ENCODE assay signal across 8 cellular contexts in genomic region chr7:47979145-47979831, GRCh38. TPM values are rescaled to one million over a fixed set of nuclear protein-coding genes. Genes with fewer than 3 reads are reported as not detected.
DNase-seq lines count a peak whose midpoint lies in the region; ATAC-seq, FAIRE-seq and TF ChIP-seq lines count a peak whose summit lies in the region.

TSS of gene HUS1 (minus strand) at chr7:47979615. CDS start at chr7:47979519, 96 bp downstream.

- 2% methylated on average over 43 of the region's 62 CpGs; no CpG with 5 or more reads in 1 of the 2 experiments for WGBS in H1 (ENCODE audit: extremely low coverage in 1 of 2, insufficient coverage in 1 of 2, insufficient read length in 1 of 2, insufficient replicate concordance in 2 of 2, low coverage in 1 of 2, low lambda C conversion rate in 2 of 2, missing lambda C conversion rate in 1 of 2), 2 experiments

- no peak for FAIRE-seq in H1 (lab: Jason Lieb, UNC)

- no peak within 1 kb of the TSS for H2AK5ac ChIP-seq in H1 (ENCODE audit: low read depth, low read length)

- H2BK5ac ChIP-seq in H1 (ENCODE audit: low read depth, low read length), result peak within 1 kb of the TSS; percentile 98

- H3K56ac ChIP-seq in H1 (replicated peaks; ENCODE audit: insufficient read length, low read depth, low read length), result peak within 1 kb of the TSS; percentile 97

- no peak within 1 kb of the TSS for H3K14ac ChIP-seq in H1 (ENCODE audit: insufficient read length)

- H4K8ac ChIP-seq in H1 (ENCODE audit: extremely low read depth, insufficient read depth, low read length), result peak within 1 kb of the TSS; percentile 99; the same call in 1 of the 2 replicates

- DNase-seq in COR-L47 (lab: John Stamatoyannopoulos, UW), result peak; percentile 91
- DNase-seq in HT-29 (ENCODE audit: low spot score), result peak; percentile 92
- DNase-seq in NOMO-1 treated with DMSO at 0.1 percent for 48 hours (lab: John Stamatoyannopoulos, UW; ENCODE audit: unreplicated experiment), result peak; percentile 90
- DNase-seq in activated CD8-positive, alpha-beta memory T cell treated with anti-CD3 and anti-CD28 coated beads for 4 hours (ENCODE audit: low read depth in 2 of 2), result peak; percentile 81 to 82
- peak; percentile 92 to 98 for DNase-seq in H1 (ENCODE audit: low read depth in 1 of 2, low spot score in 2 of 2)
- peak; percentile 90 to 91 for DNase-seq in memory B cell (ENCODE audit: low spot score in 2 of 2)
- peak; percentile 80 for DNase-seq in stimulated activated CD8-positive, alpha-beta memory T cell treated with anti-CD3 and anti-CD28 coated beads, Interleukin-12 subunit alpha, Interleukin-12 subunit beta, amount 100 ng/mL, for 24 hours (ENCODE audit: extremely low read depth)

- H3K9me3 ChIP-seq in H1 (ENCODE audit: insufficient read depth in 2 of 2, low read depth in 1 of 2, low read length in 1 of 2), result no peaks in the 10 kb centered on the region

- POLR2A ChIA-PET in H1 (lab: Charles Lee; ENCODE audit: partially characterized antibody), result interaction anchor here (1.0 to 1.9 kb wide), 4 partner anchors 10 to 110 kb away, joined by 3 to 7 read pairs (median 6); partner anchors contain the start of gene UPP1

- 0 out of 3 replicates have a peak, but pooled peaks of 1 of the 2 experiments have one; percentile 50 for TF ChIP-seq EP300 in H1 (IDR thresholded peaks at IDR 0.05; ENCODE audit: borderline replicate concordance in 1 of 2, low read depth in 2 of 2, low read length in 2 of 2)

- ATAC-seq in GM21360 (IDR thresholded peaks at IDR 0.05; ENCODE audit: unreplicated experiment) (peak; percentile 99), memory B cell (ENCODE audit: low read depth) (peak; percentile 98)

- H3K27me3 ChIP-seq in H1 (replicated peaks in 1 of 4; ENCODE audit: control insufficient read depth in 3 of 4, extremely low read depth in 1 of 4, insufficient read depth in 3 of 4, low read length in 3 of 4), result no peaks in the 10 kb centered on the region

- H3K23me2 ChIP-seq in H1 (ENCODE audit: low read depth, low read length), result peaks cover 4% of the 10 kb centered on the region; the same call in 1 of the 2 replicates

- H3K36me3 ChIP-seq in H1 (ENCODE audit: control insufficient read depth in 2 of 4, insufficient read depth in 4 of 4, low read length in 3 of 4), result peaks cover 10 to 42% (median 27%) of the 10 kb centered on the region in 4 experiments; a peak in 7 of 8 replicates

- H3K4me3 ChIP-seq in H1 (ENCODE audit: extremely low read depth in 1 of 4, insufficient read depth in 2 of 4, low read depth in 3 of 4, low read length in 4 of 4), result peak within 1 kb of the TSS; percentile 79 to 80 (median 80)

- TF ChIP-seq POLR2A in H1 (IDR thresholded peaks at IDR 0.05; ENCODE audit: control extremely low read depth in 1 of 2, low read depth in 2 of 2, low read length in 2 of 2), result peak; percentile 84 to 97

- H4K5ac ChIP-seq in H1 (ENCODE audit: insufficient read length, low read depth, low read length), result peak within 1 kb of the TSS; percentile 99

- no peaks in the 10 kb centered on the region for H3K9me3 Mint-ChIP-seq in memory B cell

- H3K4me3 Mint-ChIP-seq in memory B cell, result peak within 1 kb of the TSS; percentile 94

- H3K18ac ChIP-seq in H1 (ENCODE audit: extremely low read depth, low read length), result peak within 1 kb of the TSS; percentile 98

- CTCF ChIA-PET in H1 (lab: Charles Lee; ENCODE audit: partially characterized antibody), result interaction anchor here (1.1 to 1.8 kb wide), 5 partner anchors 9 to 124 kb away, joined by 4 to 16 read pairs (median 5); no protein-coding TSS in a partner anchor

- peaks cover 18% of the 10 kb centered on the region for H3K4me1 Mint-ChIP-seq in memory B cell

- H3K27ac ChIP-seq in H1 (ENCODE audit: low read depth, low read length), result peak within 1 kb of the TSS; percentile 86; the same call in 1 of the 2 replicates

- no peak within 1 kb of the TSS for H2BK120ac ChIP-seq in H1 (replicated peaks; ENCODE audit: low read depth, low read length)

- H3K4me2 ChIP-seq in H1 (ENCODE audit: insufficient read depth in 1 of 2, low read depth in 2 of 2, low read length in 2 of 2), result peak within 1 kb of the TSS; percentile 71 to 83

- no peak within 1 kb of the TSS for H2BK15ac ChIP-seq in H1 (ENCODE audit: low read length)

- no peak within 1 kb of the TSS for H2BK20ac ChIP-seq in H1 (ENCODE audit: low read length)

- TF ChIP-seq CTCF in H1 (IDR thresholded peaks at IDR 0.05; ENCODE audit: control extremely low read depth in 1 of 3, insufficient read depth in 1 of 3, low read depth in 1 of 3, low read length in 3 of 3), result no peak

- peaks cover 0 to 2% of the 10 kb centered on the region in 2 experiments for H4K20me1 ChIP-seq in H1 (replicated peaks in 1 of 2; ENCODE audit: control insufficient read depth in 1 of 2, insufficient read depth in 2 of 2, low read length in 2 of 2)

- no peak within 1 kb of the TSS; the same call in 1 of the 2 replicates for H2BK12ac ChIP-seq in H1 (ENCODE audit: low read depth, low read length)

- peak within 1 kb of the TSS; percentile 88 for H4K91ac ChIP-seq in H1 (replicated peaks; ENCODE audit: insufficient read length, low read length)

- peak within 1 kb of the TSS; percentile 99 for H3K27ac Mint-ChIP-seq in memory B cell

- H3K79me2 ChIP-seq in H1 (ENCODE audit: control insufficient read depth in 1 of 2, insufficient read depth in 2 of 2, low read length in 2 of 2), result peaks cover 5 to 13% of the 10 kb centered on the region in 2 experiments

- TF ChIP-seq RAD21 in H1 (IDR thresholded peaks at IDR 0.05 in 1 of 2, conservative IDR thresholded peaks at IDR 0.05 in 1 of 2; ENCODE audit: low read depth in 2 of 2, low read length in 2 of 2), result peak in 1 of 2 experiments; percentile 3; a peak in 1 of 4 replicates

- H3K23ac ChIP-seq in H1 (ENCODE audit: insufficient read length), result no peak within 1 kb of the TSS

- peaks cover 0 to 4% (median 3%) of the 10 kb centered on the region in 4 experiments; a peak in 3 of 7 replicates for H3K4me1 ChIP-seq in H1 (replicated peaks in 1 of 4; ENCODE audit: control insufficient read depth in 3 of 4, insufficient read depth in 4 of 4, low read length in 3 of 4)

- H3K79me1 ChIP-seq in H1 (ENCODE audit: low read depth, low read length), result no peaks in the 10 kb centered on the region; the same call in 1 of the 2 replicates

- H3K4ac ChIP-seq in H1 (replicated peaks; ENCODE audit: insufficient read length, low read depth, low read length), result no peak within 1 kb of the TSS

- peak within 1 kb of the TSS; percentile 88 to 92 (median 90) for H3K9ac ChIP-seq in H1 (replicated peaks in 1 of 4; ENCODE audit: extremely low read depth in 1 of 4, low read depth in 3 of 4, low read length in 3 of 4)

- H3K36me3 Mint-ChIP-seq in memory B cell, result peaks cover 21% of the 10 kb centered on the region

- peak within 1 kb of the TSS; percentile 60; the same call in 1 of the 2 replicates for H2AFZ ChIP-seq in H1 (ENCODE audit: low read length)

- no peaks in the 10 kb centered on the region for H3K27me3 Mint-ChIP-seq in memory B cell

TF ChIP-seq in H1, 55 proteins besides CTCF, POLR2A, EP300 and RAD21 (continues in another document):
- peak; percentile 52; the same call in 1 of the 2 replicates for TF ChIP-seq KDM5A (IDR thresholded peaks at IDR 0.05; ENCODE audit: low read length)
- TF ChIP-seq SIRT6 (IDR thresholded peaks at IDR 0.05; ENCODE audit: low read length), result no peak
- peak; percentile 83 for TF ChIP-seq CREB1 (IDR thresholded peaks at IDR 0.05)
- peak; percentile 84 for TF ChIP-seq YY1 (IDR thresholded peaks at IDR 0.05; ENCODE audit: low read depth, low read length)
- no peak for TF ChIP-seq TCF12 (IDR thresholded peaks at IDR 0.05; ENCODE audit: low read depth, low read length)
- peak; percentile 95 for TF ChIP-seq TAF7 (optimal IDR thresholded peaks at IDR 0.05; ENCODE audit: borderline replicate concordance, low read depth, low read length)
- TF ChIP-seq NRF1 (IDR thresholded peaks at IDR 0.05; ENCODE audit: low read depth, low read length), result 0 out of 2 replicates have a peak, but pooled peaks have one; percentile 5
- TF ChIP-seq SIX5 (IDR thresholded peaks at IDR 0.05; ENCODE audit: low read depth, low read length), result no peak
- peak; percentile 99 for TF ChIP-seq PHF8 (conservative IDR thresholded peaks at IDR 0.05; ENCODE audit: low read depth, low read length)
- TF ChIP-seq SP4 (IDR thresholded peaks at IDR 0.05; ENCODE audit: low read length), result peak; percentile 81
- no peak for TF ChIP-seq CHD1 (IDR thresholded peaks at IDR 0.05; ENCODE audit: low read depth, low read length)
- peak; percentile 72; the same call in 1 of the 2 replicates for TF ChIP-seq RXRA (IDR thresholded peaks at IDR 0.05; ENCODE audit: insufficient read depth, low read depth, low read length)
- TF ChIP-seq KDM1A (IDR thresholded peaks at IDR 0.05; ENCODE audit: borderline replicate concordance, low read length), result 0 out of 2 replicates have a peak, but pooled peaks have one; percentile 34
- peak; percentile 45; the same call in 1 of the 2 replicates for TF ChIP-seq GTF2F1 (IDR thresholded peaks at IDR 0.05; ENCODE audit: borderline replicate concordance, low read depth, low read length)
- no peak; the same call in 1 of the 2 replicates for TF ChIP-seq BRCA1 (IDR thresholded peaks at IDR 0.05; ENCODE audit: low read depth, low read length)
- TF ChIP-seq SP1 (IDR thresholded peaks at IDR 0.05; ENCODE audit: low read depth, low read length), result peak; percentile 87
- TF ChIP-seq, protein P1, sequence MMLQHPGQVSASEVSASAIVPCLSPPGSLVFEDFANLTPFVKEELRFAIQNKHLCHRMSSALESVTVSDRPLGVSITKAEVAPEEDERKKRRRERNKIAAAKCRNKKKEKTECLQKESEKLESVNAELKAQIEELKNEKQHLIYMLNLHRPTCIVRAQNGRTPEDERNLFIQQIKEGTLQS (IDR thresholded peaks at IDR 0.05; ENCODE audit: insufficient read depth, low read depth, low read length), result no peak
- 0 out of 4 replicates have a peak, but pooled peaks have one; percentile 65 to 67 for TF ChIP-seq SIN3A (conservative IDR thresholded peaks at IDR 0.05 in 1 of 2, IDR thresholded peaks at IDR 0.05 in 1 of 2; ENCODE audit: low read depth in 1 of 2, low read length in 2 of 2)
- TF ChIP-seq SRF (IDR thresholded peaks at IDR 0.05; ENCODE audit: low read depth, low read length), result peak; percentile 54; the same call in 1 of the 2 replicates
- peak; percentile 35; the same call in 1 of the 2 replicates for TF ChIP-seq JUND (IDR thresholded peaks at IDR 0.05; ENCODE audit: low read length)

RNA-seq across cellular contexts. Expression of gene HUS1, which starts in this region (rescaled TPM):
- total RNA-seq in HT-29 (2014; rRNA removed; shearing (Covaris generic)), result 10.5 and 16.6 TPM in 2 replicates
- total RNA-seq in H1 (2021; fragmentation: NEBNext Ultra II Directional; extraction: Animal tissue kit (Norgen Biotek cat#: 25700)), result 32.0 and 33.0 TPM in 2 replicates
- polyA plus RNA-seq in H1 (2011; rRNA removed), result 11.4 and 15.0 TPM in 2 replicates
- polyA plus RNA-seq in H1 (2011; cell fraction: cytosol; rRNA removed), result 16.1 TPM
- 7.5 TPM for polyA plus RNA-seq in H1 (2011; cell fraction: nucleus; rRNA removed)
- polyA plus RNA-seq in H1 (2012, experiment 1 of 2), result 13.8 to 25.8 TPM (median 15.5 TPM) in 4 replicates
- 7.0 TPM for polyA plus RNA-seq in H1 (2012, experiment 2 of 2)
- polyA plus RNA-seq in H1 (2013, experiment 1 of 2), result 21.8 TPM
- polyA plus RNA-seq in H1 (2013, experiment 2 of 2), result 19.4 TPM
- polyA minus RNA-seq in H1 (2011; rRNA and poly(A)+ RNA removed), result 23.8 and 33.5 TPM in 2 replicates
- polyA minus RNA-seq in H1 (2011; cell fraction: cytosol; rRNA and poly(A)+ RNA removed), result 20.3 TPM
- 29.9 TPM for polyA minus RNA-seq in H1 (2011; cell fraction: nucleus; rRNA and poly(A)+ RNA removed)

Comparison
In these comparisons a context has a peak if more than half of its experiments do, and no peak if none do; other contexts are left out.
1. Peak in every context shown above with its lines: DNase-seq, ATAC-seq, H3K4me3 ChIP-seq and H3K27ac ChIP-seq.